Comparison of ENCODE assay signal across 8 cellular contexts in genomic region chr22:25403752-25404471, GRCh38.
A peak's percentile ranks its signal among the peaks of the same experiment; 100 is the strongest.
DNase-seq lines count a peak whose midpoint lies in the region; ATAC-seq and TF ChIP-seq lines count a peak whose summit lies in the region.

No MANE protein-coding gene starts in this region.

- no peak for ATAC-seq in HG03432 (IDR thresholded peaks at IDR 0.05; ENCODE audit: unreplicated experiment)
- ATAC-seq in GM18907 (IDR thresholded peaks at IDR 0.05; ENCODE audit: unreplicated experiment), result no peak

- peaks cover 6% of the 10 kb centered on the region for H3K36me3 Mint-ChIP-seq in activated T-cell treated with anti-CD3 and anti-CD28 coated beads, Interleukin-2, amount 50 U/mL, for 24 hours (ENCODE audit: low read depth)

- DNase-seq in activated T-cell treated with anti-CD3 and anti-CD28 coated beads, Interleukin-2, amount 50 U/mL, for 24 hours, result peak; percentile 45
- no peak for DNase-seq in activated T-cell treated with anti-CD3 and anti-CD28 coated beads, Interleukin-2, amount 50 U/mL, for 1 hour
- DNase-seq in NOMO-1 (lab: John Stamatoyannopoulos, UW; ENCODE audit: unreplicated experiment in 2 of 2), result peak; percentile 18 to 43
- peak; percentile 16 for DNase-seq in cerebellar cortex (ENCODE audit: low spot score)
- DNase-seq in lower leg skin (ENCODE audit: low spot score in 2 of 2), result no peak
- no peak for DNase-seq in transverse colon

- H3K9me3 Mint-ChIP-seq in activated T-cell treated with anti-CD3 and anti-CD28 coated beads, Interleukin-2, amount 50 U/mL, for 24 hours, result no peaks in the 10 kb centered on the region

- no peak for TF ChIP-seq EP300 in transverse colon (IDR thresholded peaks at IDR 0.05; ENCODE audit: low read depth)

- in situ Hi-C loops in transverse colon (cut with MboI; ENCODE audit: low pct_ligation_motif_present in 1 of 4, low pct_unique_long_range_greater_than_20kb in 1 of 4, low sequenced_read_pairs in 3 of 4), result no loop called here

- WGBS in lower leg skin, 2 donors, result 16 to 22% methylated on average over 17 of the region's 17 CpGs
- 0 to 10% methylated on average over 5 to 17 of the region's 17 CpGs for WGBS in transverse colon (ENCODE audit: low coverage in 1 of 2), 2 donors

- H3K27me3 Mint-ChIP-seq in activated T-cell treated with anti-CD3 and anti-CD28 coated beads, Interleukin-2, amount 50 U/mL, for 24 hours, result no peaks in the 10 kb centered on the region

- H3K9me3 ChIP-seq in transverse colon, result no peaks in the 10 kb centered on the region

- peaks cover 42% of the 10 kb centered on the region for H3K4me1 Mint-ChIP-seq in activated T-cell treated with anti-CD3 and anti-CD28 coated beads, Interleukin-2, amount 50 U/mL, for 24 hours (ENCODE audit: low read depth)

- H3K27ac Mint-ChIP-seq in activated T-cell treated with anti-CD3 and anti-CD28 coated beads, Interleukin-2, amount 50 U/mL, for 24 hours, result peak overlapping the region; percentile 80

- TF ChIP-seq CTCF in lower leg skin (IDR thresholded peaks at IDR 0.05) (no peak), transverse colon (IDR thresholded peaks at IDR 0.05) (no peak)

- no peak for TF ChIP-seq POLR2A in lower leg skin (IDR thresholded peaks at IDR 0.05)
- TF ChIP-seq POLR2A in transverse colon (IDR thresholded peaks at IDR 0.05), result no peak

- peak overlapping the region; percentile 30 for H3K4me3 ChIP-seq in lower leg skin (ENCODE audit: low read depth, poor library complexity, severe bottlenecking)
- H3K4me3 ChIP-seq in transverse colon, result peak overlapping the region; percentile 3 to 98 (median 74)

- no peaks in the 10 kb centered on the region for H3K27me3 ChIP-seq in transverse colon

- peaks cover 14 to 54% (median 42%) of the 10 kb centered on the region in 4 donors for H3K4me1 ChIP-seq in transverse colon

- H3K27ac ChIP-seq in transverse colon, result peak overlapping the region; percentile 85 to 93 (median 91)

- H3K4me3 Mint-ChIP-seq in activated T-cell treated with anti-CD3 and anti-CD28 coated beads, Interleukin-2, amount 50 U/mL, for 24 hours, result peak overlapping the region; percentile 88

- no peaks in the 10 kb centered on the region for H3K36me3 ChIP-seq in transverse colon

- intact Hi-C loops in lower leg skin (cut with DNase I; ENCODE audit: low total_unique reads), result no loop called here
- intact Hi-C loops in transverse colon (cut with DNase I; ENCODE audit: low total_unique reads), result no loop called here

Comparison
In these comparisons a context has a peak if more than half of its experiments do, and no peak if none do; other contexts are left out.
1. DNase-seq: peak in activated T-cell treated with anti-CD3 and anti-CD28 coated beads, Interleukin-2, amount 50 U/mL, for 24 hours (single experiment), NOMO-1 (2 of 2) and cerebellar cortex (single experiment); none in activated T-cell treated with anti-CD3 and anti-CD28 coated beads, Interleukin-2, amount 50 U/mL, for 1 hour (single experiment), lower leg skin (0 of 2) and transverse colon (single experiment).